ENCODE assay signal across 8 cellular contexts in the genomic region with DNA sequence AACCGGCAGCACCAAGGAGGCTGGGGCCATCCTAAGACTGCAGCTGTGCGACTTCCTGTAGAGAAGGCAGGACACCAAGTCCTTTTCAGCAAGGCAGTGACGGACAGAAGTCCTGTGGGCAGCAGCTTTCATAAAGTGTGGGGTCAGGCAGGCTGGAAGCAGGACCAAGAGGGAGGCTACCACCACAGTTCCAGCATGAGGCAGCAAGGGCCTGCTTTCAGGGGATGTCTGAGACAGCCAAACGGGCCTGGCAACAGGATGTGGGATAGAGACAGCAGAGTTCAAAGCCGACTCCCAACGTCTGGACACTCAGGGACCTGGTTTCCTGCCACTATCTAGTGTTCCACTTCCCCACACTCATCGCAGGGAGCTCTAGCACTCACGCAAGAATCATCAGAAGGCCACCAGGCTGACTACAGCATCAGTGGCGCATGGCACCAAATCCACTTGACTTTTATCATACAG. TPM values are rescaled to one million over a fixed set of nuclear protein-coding genes. Genes with fewer than 3 reads are reported as not detected.
DNase-seq lines count a peak whose midpoint lies in the region; ATAC-seq and TF ChIP-seq lines count a peak whose summit lies in the region.

No MANE protein-coding gene starts in this region.

- intact Hi-C loops in HCT116 (cut with micrococcal nuclease) (no loop called here), heart right ventricle (cut with DNase I) (loop anchor here in 1 of 10 donors (10.0 kb wide), 1 partner anchor 136 kb away; the partner anchor contains the start of gene HAPSTR1)

- no TSS peak for BruUV-seq in HCT116 (replicated peaks; lab: Mats Ljungman, UMichigan)

- RAD21 ChIA-PET in HCT116 (lab: Charles Lee; ENCODE audit: low non-redundant PET in 1 of 2, low total read pairs in 2 of 2, uncharacterized antibody in 2 of 2, unreplicated experiment in 2 of 2) = no interaction called here

- TF ChIP-seq CTCF in HCT116 (IDR thresholded peaks at IDR 0.05 in 2 of 3, conservative IDR thresholded peaks at IDR 0.05 in 1 of 3; ENCODE audit: borderline replicate concordance in 1 of 3, insufficient read depth in 1 of 3, low read depth in 2 of 3, low read length in 2 of 3) (no peak), WI38 (IDR thresholded peaks at IDR 0.05; ENCODE audit: low read depth, low read length) (no peak), heart right ventricle (IDR thresholded peaks at IDR 0.05) (no peak)

- no peak overlapping the region for H2AFZ ChIP-seq in ACC112 (ENCODE audit: low read length, unreplicated experiment)
- no peak overlapping the region for H2AFZ ChIP-seq in HCT116 (ENCODE audit: low read depth, low read length, poor library complexity, severe bottlenecking)

- H3K9me2 ChIP-seq in HCT116 (ENCODE audit: insufficient read depth) = no peaks in the 10 kb centered on the region

- CTCF ChIA-PET in HCT116 (lab: Charles Lee) = no interaction called here

- peaks cover 65% of the 10 kb centered on the region; the same call in 1 of the 2 replicates for H4K20me1 ChIP-seq in HCT116 (ENCODE audit: insufficient read depth)

- H3K27ac ChIP-seq in ACC112 (ENCODE audit: low read depth, low read length) (peak overlapping the region; percentile 65), HCT116 (ENCODE audit: low read depth, low read length) (no peak overlapping the region), heart right ventricle (peak overlapping the region in 7 of 10 donors; percentile 9 to 87 (median 41))

- TF ChIP-seq POLR2A in HCT116 (IDR thresholded peaks at IDR 0.05; ENCODE audit: borderline replicate concordance, extremely low read depth, insufficient read depth, insufficient read length) = no peak

- POLR2A ChIA-PET in HCT116 (lab: Charles Lee) = no interaction called here

- peak overlapping the region; percentile 26; the same call in 1 of the 2 replicates for H3K4me2 ChIP-seq in HCT116 (ENCODE audit: low read length)

- H3K36me3 ChIP-seq in ACC112 (ENCODE audit: insufficient read depth, low read length) (no peaks in the 10 kb centered on the region), HCT116 (ENCODE audit: control insufficient read depth in 1 of 2, insufficient read depth in 2 of 2, low read length in 2 of 2) (no peaks in the 10 kb centered on the region), heart right ventricle (no peaks in the 10 kb centered on the region)

- DNase-seq in HCT116 (ENCODE audit: low read depth, low spot score) (no peak), heart right ventricle (no peak), NCI-H2227 treated with DMSO at 0.1 percent for 48 hours (lab: John Stamatoyannopoulos, UW) (no peak), 8988T (no peak)
- peak; percentile 43 for DNase-seq in stimulated activated naive CD8-positive, alpha-beta T cell treated with anti-CD3 and anti-CD28 coated beads, Interleukin-15, Interleukin-2, amounts not matched to agents 100 U/mL and 50 U/mL, for 24 hours

- H3K4me3 ChIP-seq in ACC112 (ENCODE audit: low read depth, low read length) (peak overlapping the region; percentile 30; the same call in 1 of the 2 replicates), HCT116 (replicated peaks in 1 of 2; ENCODE audit: low read depth in 1 of 2, low read length in 2 of 2) (no peak overlapping the region), WI38 (ENCODE audit: low read depth, low read length) (0 out of 2 replicates have a peak overlapping the region, but pooled peaks have one; percentile 8), heart right ventricle (peak overlapping the region in 4 of 10 donors; percentile 1 to 13 (median 8))

- H3K9me3 ChIP-seq in HCT116 (ENCODE audit: control insufficient read depth in 1 of 2, insufficient read depth in 1 of 2, low read depth in 1 of 2, low read length in 2 of 2) = no peaks in the 10 kb centered on the region
- no peaks in the 10 kb centered on the region for H3K9me3 ChIP-seq in heart right ventricle

- no peak for TF ChIP-seq RAD21 in HCT116 (IDR thresholded peaks at IDR 0.05; ENCODE audit: low read depth)

- H3K27me3 ChIP-seq in ACC112 (ENCODE audit: insufficient read depth, low read length) (no peaks in the 10 kb centered on the region), HCT116 (ENCODE audit: insufficient read depth, low read length) (no peaks in the 10 kb centered on the region), heart right ventricle (no peaks in the 10 kb centered on the region)

- H3K79me2 ChIP-seq in ACC112 (ENCODE audit: control insufficient read depth, insufficient read depth, low read length, unreplicated experiment) (peaks cover 92% of the 10 kb centered on the region), HCT116 (ENCODE audit: insufficient read depth, low read length) (peaks cover 92% of the 10 kb centered on the region)

- H3K4me1 ChIP-seq in ACC112 (ENCODE audit: control insufficient read depth, insufficient read depth, low read length, unreplicated experiment) = peaks cover 56% of the 10 kb centered on the region
- peaks cover 27 to 61% of the 10 kb centered on the region in 2 experiments; a peak in 3 of 4 replicates for H3K4me1 ChIP-seq in HCT116 (ENCODE audit: control insufficient read depth in 1 of 2, insufficient read depth in 2 of 2, low read length in 2 of 2)
- H3K4me1 ChIP-seq in heart right ventricle = peaks cover 31 to 84% (median 76%) of the 10 kb centered on the region in 9 donors

- H3K9ac ChIP-seq in HCT116 (ENCODE audit: low read length) = no peak overlapping the region

- ATAC-seq in HCT116 = no peak
- ATAC-seq in heart right ventricle = peak; percentile 21 to 65 (median 48)
- peak; percentile 15 for ATAC-seq in stimulated activated naive CD8-positive, alpha-beta T cell treated with anti-CD3 and anti-CD28 coated beads, Interleukin-15, Interleukin-2, amounts not matched to agents 100 U/mL and 50 U/mL, for 24 hours
- ATAC-seq in HG02852 (IDR thresholded peaks at IDR 0.05; ENCODE audit: unreplicated experiment) = no peak

- WGBS in heart right ventricle, 2 donors = 17 to 23% methylated on average over 9 of the region's 9 CpGs

TF ChIP-seq in HCT116, 20 proteins besides CTCF, POLR2A, EP300 and RAD21:
- TF ChIP-seq ZFX (IDR thresholded peaks at IDR 0.05) (no peak), POLR2AphosphoS5 (IDR thresholded peaks at IDR 0.05; ENCODE audit: low read depth, low read length) (0 out of 2 replicates have a peak, but pooled peaks have one; percentile 16)
TF ChIP-seq in HCT116: peak in this region for 1.

RNA-seq across cellular contexts. Expression of gene USP7, which starts 5.3 kb away (rescaled TPM):
- 154 TPM for total RNA-seq in HCT116 (2021; ENCODE audit: unreplicated experiment)
- polyA plus RNA-seq in HCT116 (2012) = 76.4 and 77.8 TPM in 2 replicates
- total RNA-seq in heart right ventricle = 10 to 100 TPM; 59.0 to 84.8 (median 67.1) TPM
- 10 to 100 TPM; 22.2 to 24.9 TPM for polyA plus RNA-seq in heart right ventricle

Comparison
In these comparisons a context has a peak if more than half of its experiments do, and no peak if none do; other contexts are left out.
1. H3K4me3 ChIP-seq: peak in ACC112 (single experiment) and WI38 (single experiment); none in HCT116 (0 of 2).
2. ATAC-seq: peak in heart right ventricle (8 of 8) and stimulated activated naive CD8-positive, alpha-beta T cell treated with anti-CD3 and anti-CD28 coated beads, Interleukin-15, Interleukin-2, amounts not matched to agents 100 U/mL and 50 U/mL, for 24 hours (single experiment); none in HCT116 (single experiment) and HG02852 (single experiment).